In genomic region chr7:93817004-93817403, GRCh38 we compare ENCODE assay signal across 27 cellular contexts.
"Had no signal": no experiment of that assay in that cellular context is flagged by ENCODE, and none has a peak within 500 bp of the region (broad histone marks: within the 10 kb centered on the region; RNA-seq: fewer than 3 reads in every experiment).

No MANE protein-coding gene starts in this region.

- H3K9me3 Mint-ChIP-seq: memory B cell; mesothelial cell of epicardium; naive B cell; neural crest cell; stimulated activated naive B cell treated with anti-CD40 and anti-IgM and Interleukin-4, amounts not matched to agents 10 μg/mL and 1 μg/mL and 100 μg/mL, for 72 hours; stimulated activated naive CD8-positive, alpha-beta T cell treated with anti-CD3 and anti-CD28 coated beads, Interleukin-15, amount 100 ng/mL, for 72 hours; type B pancreatic cell had no signal

- ATAC-seq: effector memory CD8-positive, alpha-beta T cell; left lobe of liver; mucosa of descending colon; natural killer cell treated with Interleukin-12 subunit alpha and Interleukin-12 subunit beta and Interleukin-15 and Interleukin-18, amount 100 ng/mL, for 72 hours; psoas muscle; right cardiac atrium; stimulated activated naive B cell treated with anti-CD40 and anti-IgM and Interleukin-4, amounts not matched to agents 10 μg/mL and 1 μg/mL and 100 μg/mL, for 72 hours; stimulated activated naive CD8-positive, alpha-beta T cell treated with anti-CD3 and anti-CD28 coated beads, Interleukin-15, amount 100 ng/mL, for 72 hours had no signal

- H3K27ac Mint-ChIP-seq: effector memory CD8-positive, alpha-beta T cell; memory B cell; mesothelial cell of epicardium; naive B cell; natural killer cell treated with Interleukin-12 subunit alpha and Interleukin-12 subunit beta and Interleukin-15 and Interleukin-18, amount 100 ng/mL, for 72 hours; stimulated activated naive B cell treated with anti-CD40 and anti-IgM and Interleukin-4, amounts not matched to agents 10 μg/mL and 1 μg/mL and 100 μg/mL, for 72 hours; stimulated activated naive CD8-positive, alpha-beta T cell treated with anti-CD3 and anti-CD28 coated beads, Interleukin-15, amount 100 ng/mL, for 72 hours; type B pancreatic cell had no signal

- H3K36me3 Mint-ChIP-seq: memory B cell; mesothelial cell of epicardium; naive B cell; natural killer cell treated with Interleukin-12 subunit alpha and Interleukin-12 subunit beta and Interleukin-15 and Interleukin-18, amount 100 ng/mL, for 72 hours; stimulated activated naive B cell treated with anti-CD40 and anti-IgM and Interleukin-4, amounts not matched to agents 10 μg/mL and 1 μg/mL and 100 μg/mL, for 72 hours; type B pancreatic cell had no signal

- H3K4me1 ChIP-seq: psoas muscle, sigmoid colon, suprapubic skin, thyroid gland had no signal

- H3K27me3 Mint-ChIP-seq: effector memory CD8-positive, alpha-beta T cell; stimulated activated naive CD8-positive, alpha-beta T cell treated with anti-CD3 and anti-CD28 coated beads, Interleukin-15, amount 100 ng/mL, for 72 hours had no signal

- H3K27me3 ChIP-seq: ovary, sigmoid colon, suprapubic skin, thyroid gland had no signal

- H3K9me3 ChIP-seq: mucosa of descending colon, ovary, psoas muscle, sigmoid colon, suprapubic skin, thyroid gland had no signal

- H3K36me3 ChIP-seq: ovary, sigmoid colon, suprapubic skin, thyroid gland had no signal

- H3K27ac ChIP-seq: coronary artery, ovary, psoas muscle, sigmoid colon, skin epidermis, suprapubic skin, thyroid gland had no signal

- H3K4me3 Mint-ChIP-seq: effector memory CD8-positive, alpha-beta T cell; memory B cell; mesothelial cell of epicardium; naive B cell; natural killer cell treated with Interleukin-12 subunit alpha and Interleukin-12 subunit beta and Interleukin-15 and Interleukin-18, amount 100 ng/mL, for 72 hours; neural crest cell; stimulated activated naive B cell treated with anti-CD40 and anti-IgM and Interleukin-4, amounts not matched to agents 10 μg/mL and 1 μg/mL and 100 μg/mL, for 72 hours; stimulated activated naive CD8-positive, alpha-beta T cell treated with anti-CD3 and anti-CD28 coated beads, Interleukin-15, amount 100 ng/mL, for 72 hours; type B pancreatic cell had no signal

- DNase-seq: dermis blood vessel endothelial cell; effector memory CD8-positive, alpha-beta T cell; hypothalamus; kidney; mucosa of descending colon; naive B cell; occipital lobe; ovary; posterior cingulate gyrus; psoas muscle; right cardiac atrium; sigmoid colon; stimulated activated CD4-positive, alpha-beta T cell treated with anti-CD3 and anti-CD28 coated beads, Interleukin-15, amount 100 ng/mL, for 24 hours; stimulated activated CD4-positive, alpha-beta T cell treated with anti-CD3 and anti-CD28 coated beads, Interleukin-2, amount 100 ng/mL, for 48 hours; stimulated activated naive B cell treated with anti-CD40 and anti-IgM and Interleukin-4, amounts not matched to agents 10 μg/mL and 1 μg/mL and 100 μg/mL, for 72 hours; stimulated activated naive CD8-positive, alpha-beta T cell treated with anti-CD3 and anti-CD28 coated beads, Interleukin-15, amount 100 ng/mL, for 72 hours; thyroid gland had no signal

- H3K4me1 Mint-ChIP-seq: memory B cell; mesothelial cell of epicardium; naive B cell; stimulated activated naive B cell treated with anti-CD40 and anti-IgM and Interleukin-4, amounts not matched to agents 10 μg/mL and 1 μg/mL and 100 μg/mL, for 72 hours; stimulated activated naive CD8-positive, alpha-beta T cell treated with anti-CD3 and anti-CD28 coated beads, Interleukin-15, amount 100 ng/mL, for 72 hours had no signal

- H3K4me3 ChIP-seq: coronary artery, lung, mucosa of descending colon, ovary, psoas muscle, sigmoid colon, skin epidermis, suprapubic skin, thyroid gland had no signal
